In the genomic region with DNA sequence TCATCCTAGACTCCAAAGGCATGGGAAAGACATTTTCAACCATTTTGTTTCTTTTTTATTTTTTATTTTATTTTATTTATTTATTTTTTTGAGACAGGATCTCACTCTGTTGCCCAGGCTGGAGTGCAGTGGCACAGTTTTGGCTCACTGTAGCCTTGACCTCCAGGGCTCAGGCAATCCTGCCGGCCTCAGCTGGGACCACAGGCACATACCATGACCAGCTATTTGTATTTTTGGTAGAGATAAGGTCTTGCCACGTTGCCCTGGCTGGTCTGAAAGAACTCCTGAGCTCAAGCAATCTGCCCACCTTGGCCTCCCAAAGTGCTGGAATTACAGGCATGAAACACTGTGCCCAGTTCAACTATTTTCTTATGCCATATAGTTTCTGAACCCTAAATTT, we compare ENCODE assay signal across 2 cellular contexts.
A peak's percentile ranks its signal among the peaks of the same experiment; 100 is the strongest.
TF ChIP-seq lines count a peak whose summit lies in the region.

No MANE protein-coding gene starts in this region.

TF ChIP-seq in HEK293, 187 proteins besides CTCF, POLR2A, EP300 and RAD21:
- TF ChIP-seq ZNF121 (tag by site-specific recombination; IDR thresholded peaks at IDR 0.05) = peak; percentile 55; the same call in 1 of the 2 replicates

TF ChIP-seq in HepG2, 621 proteins besides CTCF, POLR2A, EP300 and RAD21:
- TF ChIP-seq ZNF121 (CRISPR knock-in tag; IDR thresholded peaks at IDR 0.05) = peak; percentile 40; the same call in 1 of the 2 replicates
